In genomic region chr4:48122756-48123155, GRCh38 we compare ENCODE assay signal across 33 cellular contexts. TPM values are rescaled to one million over a fixed set of nuclear protein-coding genes. Genes with fewer than 3 reads are reported as not detected.
"Had no signal": no experiment of that assay in that cellular context is flagged by ENCODE, and none has a peak within 500 bp of the region (broad histone marks: within the 10 kb centered on the region; RNA-seq: fewer than 3 reads in every experiment).

No MANE protein-coding gene starts in this region.

- H3K27ac Mint-ChIP-seq: activated B cell treated with CpG ODN at 0.5 μM for 24 hours; activated CD4-positive, alpha-beta memory T cell treated with anti-CD3 and anti-CD28 coated beads for 36 hours; activated naive CD4-positive, alpha-beta T cell treated with anti-CD3 and anti-CD28 coated beads for 36 hours; activated T-helper 1 cell treated with anti-CD3 and anti-CD28 coated beads, Interleukin-12 subunit alpha, Interleukin-12 subunit beta, Interleukin-2, Interleukin-4 antibody, amounts not matched to agents 30 ng/mL and 10 ng/mL and 1 ng/mL, durations not matched to agents 14 hours and 24 hours and 36 hours had no signal

- H3K4me3 Mint-ChIP-seq: activated B cell treated with CpG ODN at 0.5 μM for 24 hours; activated CD4-positive, alpha-beta memory T cell treated with anti-CD3 and anti-CD28 coated beads for 36 hours; activated T-cell treated with anti-CD3 and anti-CD28 coated beads, Interleukin-2, amount 50 U/mL, for 4 hours; activated T-helper 1 cell treated with anti-CD3 and anti-CD28 coated beads, Interleukin-12 subunit alpha, Interleukin-12 subunit beta, Interleukin-2, Interleukin-4 antibody, amounts not matched to agents 30 ng/mL and 10 ng/mL and 1 ng/mL, durations not matched to agents 14 hours and 24 hours and 36 hours; central memory CD8-positive, alpha-beta T cell had no signal

- DNase-seq: activated B cell treated with CpG ODN at 0.5 μM for 24 hours; activated CD4-positive, alpha-beta memory T cell treated with anti-CD3 and anti-CD28 coated beads for 36 hours; activated CD4-positive, alpha-beta T cell treated with anti-CD3 and anti-CD28 coated beads for 4 hours; activated CD4-positive, alpha-beta T cell treated with anti-CD3 and anti-CD28 coated beads, Interleukin-2, amount 50 U/mL, for 1 hour; activated CD4-positive, CD25-positive, alpha-beta regulatory T cell treated with anti-CD3 and anti-CD28 coated beads, Interleukin-2, amount 50 U/mL, for 72 hours; activated CD8-positive, alpha-beta memory T cell treated with anti-CD3 and anti-CD28 coated beads, Interleukin-2, amount 50 U/mL, for 4 hours; activated gamma-delta T cell treated with Interleukin-2 at 50 U/mL for 16 hours; activated naive CD4-positive, alpha-beta T cell treated with anti-CD3 and anti-CD28 coated beads for 36 hours; activated T-cell treated with anti-CD3 and anti-CD28 coated beads for 4 hours; activated T-cell treated with anti-CD3 and anti-CD28 coated beads, Interleukin-2, amount 50 U/mL, for 4 hours; amniotic stem cell; colonic mucosa; Kasumi-1; KG1; MM.1S; MV-4-11; NCI-H1092; NCI-H1436 treated with DMSO at 0.1 percent for 48 hours; NCI-H187 treated with DMSO at 0.1 percent for 48 hours; NCI-H2107; NCI-H226; NCI-H510A; NCI-H526; PC-9; Right ventricle myocardium superior; SW 1271; T-helper 1 cell; T-helper 2 cell; T-helper 9 cell had no signal

- ATAC-seq: activated naive CD4-positive, alpha-beta T cell treated with anti-CD3 and anti-CD28 coated beads, Interleukin-2, amount 50 U/mL, for 72 hours; activated T-cell treated with anti-CD3 and anti-CD28 coated beads, Interleukin-2, amount 50 U/mL, for 4 hours had no signal

- H3K9me3 Mint-ChIP-seq: activated B cell treated with CpG ODN at 0.5 μM for 24 hours; activated CD4-positive, alpha-beta memory T cell treated with anti-CD3 and anti-CD28 coated beads for 36 hours; activated naive CD4-positive, alpha-beta T cell treated with anti-CD3 and anti-CD28 coated beads for 36 hours; activated T-cell treated with anti-CD3 and anti-CD28 coated beads, Interleukin-2, amount 50 U/mL, for 4 hours; activated T-helper 1 cell treated with anti-CD3 and anti-CD28 coated beads, Interleukin-12 subunit alpha, Interleukin-12 subunit beta, Interleukin-2, Interleukin-4 antibody, amounts not matched to agents 30 ng/mL and 10 ng/mL and 1 ng/mL, durations not matched to agents 14 hours and 24 hours and 36 hours; central memory CD8-positive, alpha-beta T cell had no signal

- H3K27me3 Mint-ChIP-seq: activated B cell treated with CpG ODN at 0.5 μM for 24 hours; activated CD4-positive, alpha-beta memory T cell treated with anti-CD3 and anti-CD28 coated beads for 36 hours; central memory CD8-positive, alpha-beta T cell had no signal

RNA-seq across cellular contexts. Expression of gene TXK, which starts 11.3 kb away (rescaled TPM):
- total RNA-seq: ascending aorta had no signal
